Comparison of ENCODE assay signal across 21 cellular contexts in genomic region chrX:110755061-110755460, GRCh38. TPM values are rescaled to one million over a fixed set of nuclear protein-coding genes. Genes with fewer than 3 reads are reported as not detected.
A peak's percentile ranks its signal among the peaks of the same experiment; 100 is the strongest.
DNase-seq lines count a peak whose midpoint lies in the region; ATAC-seq, FAIRE-seq and TF ChIP-seq lines count a peak whose summit lies in the region.
"Had no signal": no experiment of that assay in that cellular context is flagged by ENCODE, and none has a peak within 500 bp of the region (broad histone marks: within the 10 kb centered on the region; RNA-seq: fewer than 3 reads in every experiment).

No MANE protein-coding gene starts in this region.

- no peaks in the 10 kb centered on the region for H3K9me1 ChIP-seq in IMR-90 (ENCODE audit: insufficient read depth, low read length)

- H3K9ac ChIP-seq in IMR-90 (ENCODE audit: low read depth, low read length) (no peak overlapping the region), astrocyte (ENCODE audit: low read length) (no peak overlapping the region)
- H3K9ac ChIP-seq: SK-N-SH had no signal

- no peak overlapping the region for H4K5ac ChIP-seq in IMR-90 (ENCODE audit: low read depth, low read length)

- DNase-seq in AG20443 (ENCODE audit: low spot score) = peak; percentile 10
- DNase-seq in IMR-90 = peak; percentile 40
- peak; percentile 88 for DNase-seq in astrocyte (ENCODE audit: low read depth)
- peak; percentile 44 for DNase-seq in glomerular visceral epithelial cell (ENCODE audit: extremely low spot score)
- no peak for DNase-seq in HEK293T (ENCODE audit: extremely low spot score)
- no peak for DNase-seq in WTC11 (ENCODE audit: low spot score)
- no peak for DNase-seq in H7
- DNase-seq: AML-193; Calu3; CD4-positive, CD25-positive, alpha-beta regulatory T cell; GF-D8; NCI-H1048; NCI-H146; NCI-H2107; NCI-H446; SK-N-SH had no signal

- no peak overlapping the region for H3K18ac ChIP-seq in IMR-90 (ENCODE audit: low read depth, low read length)

- H4K91ac ChIP-seq in IMR-90 (ENCODE audit: insufficient read depth, low read depth, low read length) = no peak overlapping the region

- no peak overlapping the region for H3K4ac ChIP-seq in IMR-90 (ENCODE audit: low read depth, low read length)

- no peak overlapping the region for H3K27ac Mint-ChIP-seq in astrocyte (ENCODE audit: unreplicated experiment)
- H3K27ac Mint-ChIP-seq in WTC11 = no peak overlapping the region
- H3K27ac Mint-ChIP-seq: CD4-positive, CD25-positive, alpha-beta regulatory T cell had no signal

- H3K36me3 Mint-ChIP-seq in astrocyte (ENCODE audit: low read depth, unreplicated experiment) = no peaks in the 10 kb centered on the region
- H3K36me3 Mint-ChIP-seq in WTC11 = peaks cover 5% of the 10 kb centered on the region
- H3K36me3 Mint-ChIP-seq: CD4-positive, CD25-positive, alpha-beta regulatory T cell had no signal

- H3K4me1 Mint-ChIP-seq in astrocyte (ENCODE audit: low read depth, unreplicated experiment) (peaks cover 9% of the 10 kb centered on the region), WTC11 (peaks cover 5% of the 10 kb centered on the region)
- H3K4me1 Mint-ChIP-seq: CD4-positive, CD25-positive, alpha-beta regulatory T cell had no signal

- no peak overlapping the region for H2BK20ac ChIP-seq in IMR-90 (ENCODE audit: low read depth, low read length)

- no peaks in the 10 kb centered on the region for H4K20me1 ChIP-seq in IMR-90 (ENCODE audit: insufficient read depth, low read length)
- no peaks in the 10 kb centered on the region for H4K20me1 ChIP-seq in astrocyte (ENCODE audit: insufficient read depth, low read length)

- H3K9me3 Mint-ChIP-seq in astrocyte (ENCODE audit: unreplicated experiment) (no peaks in the 10 kb centered on the region), WTC11 (peaks cover 6% of the 10 kb centered on the region; the same call in 1 of the 2 replicates)

- TF ChIP-seq POLR2A in IMR-90 (IDR thresholded peaks at IDR 0.05; ENCODE audit: low read depth, low read length) = no peak

- no CpG with 5 or more reads among the region's 3 CpGs for WGBS in IMR-90 (ENCODE audit: extremely low coverage in 2 of 2, insufficient read length in 1 of 2), 2 experiments

- BruUV-seq in IMR-90 (replicated peaks; lab: Mats Ljungman, UMichigan) = no TSS peak

- no peak overlapping the region for H2AK9ac ChIP-seq in IMR-90 (replicated peaks; ENCODE audit: low read depth, low read length, poor library complexity)

- H3K27ac ChIP-seq in IMR-90 (ENCODE audit: insufficient read depth, low read length) = no peak overlapping the region
- H3K27ac ChIP-seq in astrocyte (ENCODE audit: low read depth, low read length) = peak overlapping the region; percentile 63

- no peaks in the 10 kb centered on the region for H3K27me3 Mint-ChIP-seq in astrocyte (ENCODE audit: low read depth, unreplicated experiment)
- H3K27me3 Mint-ChIP-seq in WTC11 (ENCODE audit: low read depth) = no peaks in the 10 kb centered on the region
- H3K27me3 Mint-ChIP-seq: CD4-positive, CD25-positive, alpha-beta regulatory T cell had no signal

- H3K23ac ChIP-seq in IMR-90 (ENCODE audit: low read depth, low read length) = no peak overlapping the region

- peak; percentile 65 for FAIRE-seq in astrocyte (lab: Jason Lieb, UNC)
- FAIRE-seq: A204.1, H1, K562 had no signal

- H3K36me3 ChIP-seq in IMR-90 (ENCODE audit: control insufficient read depth, insufficient read depth, low read length) = no peaks in the 10 kb centered on the region
- H3K36me3 ChIP-seq in astrocyte (ENCODE audit: insufficient read depth, low read length) = no peaks in the 10 kb centered on the region
- H3K36me3 ChIP-seq in H7 (replicated peaks; ENCODE audit: control insufficient read depth, insufficient read depth, low read length) = no peaks in the 10 kb centered on the region

- H3K4me1 ChIP-seq in IMR-90 (ENCODE audit: control insufficient read depth, insufficient read depth, low read length) = peaks cover 2% of the 10 kb centered on the region; the same call in 1 of the 2 replicates
- peaks cover 10% of the 10 kb centered on the region for H3K4me1 ChIP-seq in astrocyte (ENCODE audit: insufficient read depth, low read length)

- POLR2A ChIA-PET in IMR-90 (lab: Charles Lee; ENCODE audit: unreplicated experiment) (no interaction called here), HEK293T (lab: Yijun Ruan, JAX) (no interaction called here), WTC11 (lab: Charles Lee) (no interaction called here)

- CTCF ChIA-PET in IMR-90 (lab: Yijun Ruan, JAX) (interaction anchor here (0.6 kb wide), 1 partner anchor 336 kb away, joined by 3 read pairs; no protein-coding TSS in a partner anchor), HEK293T (lab: Yijun Ruan, JAX) (no interaction called here), WTC11 (lab: Charles Lee) (no interaction called here)

- dilution Hi-C loops in IMR-90 (cut with HindIII; ENCODE audit: low sequenced_read_pairs, unreplicated experiment) = no loop called here

- no peaks in the 10 kb centered on the region for H3K79me2 ChIP-seq in astrocyte (ENCODE audit: insufficient read depth, low read length)

- peaks cover 2% of the 10 kb centered on the region for H3K27me3 ChIP-seq in IMR-90 (ENCODE audit: control insufficient read depth, insufficient read depth, low read length)
- H3K27me3 ChIP-seq in astrocyte (ENCODE audit: insufficient read depth, low read length) = no peaks in the 10 kb centered on the region
- H3K27me3 ChIP-seq in H7 (ENCODE audit: control insufficient read depth, insufficient read depth, low read length) = no peaks in the 10 kb centered on the region

- intact Hi-C loops in IMR-90 (cut with micrococcal nuclease) = no loop called here

- no peak overlapping the region for H3K4me3 Mint-ChIP-seq in astrocyte (ENCODE audit: unreplicated experiment)
- H3K4me3 Mint-ChIP-seq in WTC11 = no peak overlapping the region
- H3K4me3 Mint-ChIP-seq: CD4-positive, CD25-positive, alpha-beta regulatory T cell had no signal

- ATAC-seq in IMR-90 (ENCODE audit: low read depth) = no peak
- ATAC-seq in GM21737 (IDR thresholded peaks at IDR 0.05; ENCODE audit: unreplicated experiment) = no peak
- no peak for ATAC-seq in WTC11
- ATAC-seq: K562, Right ventricle myocardium inferior had no signal

- H3K9me3 ChIP-seq in IMR-90 (ENCODE audit: control insufficient read depth, insufficient read depth, low read length) (0 out of 2 replicates have a peak, but pooled peaks cover 2% of the 10 kb centered on the region), astrocyte (ENCODE audit: insufficient read depth, low read depth, low read length) (no peaks in the 10 kb centered on the region)
- H3K9me3 ChIP-seq: SK-N-SH had no signal

- H2AFZ ChIP-seq in IMR-90 (replicated peaks; ENCODE audit: low read length, poor library complexity) (no peak overlapping the region), astrocyte (ENCODE audit: low read depth, low read length) (no peak overlapping the region)

- H3K79me1 ChIP-seq in IMR-90 (ENCODE audit: low read depth in 1 of 2, low read length in 2 of 2) = no peaks in the 10 kb centered on the region

- no peak overlapping the region for H3K14ac ChIP-seq in IMR-90 (replicated peaks; ENCODE audit: low read depth, low read length)

- no peak overlapping the region for H2BK15ac ChIP-seq in IMR-90 (ENCODE audit: low read depth, low read length)

- no peak for TF ChIP-seq RAD21 in IMR-90 (IDR thresholded peaks at IDR 0.05; ENCODE audit: low read length)

- H2BK120ac ChIP-seq in IMR-90 (ENCODE audit: low read depth, low read length) = no peak overlapping the region

- H3K4me3 ChIP-seq in IMR-90 (ENCODE audit: insufficient read depth, low read depth, low read length) (no peak overlapping the region), astrocyte (ENCODE audit: insufficient read depth, low read depth, low read length) (no peak overlapping the region), H7 (ENCODE audit: insufficient read depth, low read depth, low read length) (no peak overlapping the region)
- H3K4me3 ChIP-seq: K562 had no signal

- H4K8ac ChIP-seq in IMR-90 (ENCODE audit: low read depth in 2 of 2, low read length in 2 of 2) = no peak overlapping the region

- H3K4me2 ChIP-seq in IMR-90 (ENCODE audit: low read depth, low read length) (no peak overlapping the region), astrocyte (ENCODE audit: low read length) (peak overlapping the region; percentile 52)
- H3K4me2 ChIP-seq: SK-N-SH had no signal

- H2AK5ac ChIP-seq in IMR-90 (ENCODE audit: low read depth, low read length) = no peak overlapping the region

- H2BK5ac ChIP-seq in IMR-90 (ENCODE audit: low read depth, low read length, poor library complexity, severe bottlenecking) = no peak overlapping the region

- in situ Hi-C loops in IMR-90 (cut with MboI; ENCODE audit: low sequenced_read_pairs) = no loop called here

- H3K56ac ChIP-seq in IMR-90 (ENCODE audit: extremely low read depth, insufficient read depth, low read length) = no peak overlapping the region

- TF ChIP-seq CTCF in IMR-90 (conservative IDR thresholded peaks at IDR 0.05; ENCODE audit: low read depth, low read length) (no peak), astrocyte (IDR thresholded peaks at IDR 0.05; ENCODE audit: insufficient read depth, low read depth, low read length) (no peak), WTC11 (IDR thresholded peaks at IDR 0.05) (no peak)

TF ChIP-seq in IMR-90, 13 proteins besides CTCF, POLR2A, EP300 and RAD21:
- TF ChIP-seq SMC3 (IDR thresholded peaks at IDR 0.05; ENCODE audit: low read depth, low read length) = no peak
TF ChIP-seq in IMR-90: peak in this region for 0.

TF ChIP-seq in HEK293T, 16 proteins besides CTCF, POLR2A, EP300 and RAD21:
- TF ChIP-seq TARDBP (IDR thresholded peaks at IDR 0.05) (no peak), L3MBTL2 (conservative IDR thresholded peaks at IDR 0.05) (no peak)

TF ChIP-seq in WTC11, 78 proteins besides CTCF, POLR2A, EP300 and RAD21 (continues in another document):
- no peak for TF ChIP-seq ZBTB21 (CRISPR knock-in tag; IDR thresholded peaks at IDR 0.05; ENCODE audit: borderline replicate concordance)
- TF ChIP-seq SP1 (CRISPR knock-in tag; conservative IDR thresholded peaks at IDR 0.05) = no peak
- TF ChIP-seq SMAD4 (CRISPR knock-in tag; IDR thresholded peaks at IDR 0.05) = no peak
- no peak for TF ChIP-seq ZSCAN18 (CRISPR knock-in tag; IDR thresholded peaks at IDR 0.05)

RNA-seq across cellular contexts. Expression of gene CHRDL1, which starts 40.6 kb away (rescaled TPM):
- total RNA-seq in IMR-90 (2012; rRNA removed) = 0.28 and 0.36 TPM in 2 replicates
- polyA plus RNA-seq in IMR-90 (2012; rRNA removed) = 0.58 and 0.72 TPM in 2 replicates
- 0.18 and 0.33 TPM in 2 replicates for polyA plus RNA-seq in IMR-90 (2012; cell fraction: cytosol; rRNA removed)
- polyA plus RNA-seq in IMR-90 (2012; cell fraction: nucleus; rRNA removed; ENCODE audit: low replicate concordance) = 0.08 and 0.24 TPM in 2 replicates
- 3.3 and 4.8 TPM in 2 replicates for total RNA-seq in astrocyte
- total RNA-seq in WTC11 (2021) = 11.1 to 11.5 TPM (median 11.5 TPM) in 3 replicates
- 7.1 and 7.3 TPM in 2 replicates for total RNA-seq in H7 (2014; rRNA removed; shearing (Covaris generic))
- total RNA-seq: Calu3; CD4-positive, CD25-positive, alpha-beta regulatory T cell; K562 had no signal
- polyA plus RNA-seq: CD4-positive, CD25-positive, alpha-beta regulatory T cell; K562 had no signal

Comparison
In these comparisons a context has a peak if more than half of its experiments do, and no peak if none do; other contexts are left out.
1. DNase-seq: peak in AG20443 (single experiment), IMR-90 (single experiment), astrocyte (single experiment) and glomerular visceral epithelial cell (single experiment); none in HEK293T (single experiment), WTC11 (single experiment) and H7 (single experiment).